8 cellular contexts compared by ENCODE assay signal in the genomic region with DNA sequence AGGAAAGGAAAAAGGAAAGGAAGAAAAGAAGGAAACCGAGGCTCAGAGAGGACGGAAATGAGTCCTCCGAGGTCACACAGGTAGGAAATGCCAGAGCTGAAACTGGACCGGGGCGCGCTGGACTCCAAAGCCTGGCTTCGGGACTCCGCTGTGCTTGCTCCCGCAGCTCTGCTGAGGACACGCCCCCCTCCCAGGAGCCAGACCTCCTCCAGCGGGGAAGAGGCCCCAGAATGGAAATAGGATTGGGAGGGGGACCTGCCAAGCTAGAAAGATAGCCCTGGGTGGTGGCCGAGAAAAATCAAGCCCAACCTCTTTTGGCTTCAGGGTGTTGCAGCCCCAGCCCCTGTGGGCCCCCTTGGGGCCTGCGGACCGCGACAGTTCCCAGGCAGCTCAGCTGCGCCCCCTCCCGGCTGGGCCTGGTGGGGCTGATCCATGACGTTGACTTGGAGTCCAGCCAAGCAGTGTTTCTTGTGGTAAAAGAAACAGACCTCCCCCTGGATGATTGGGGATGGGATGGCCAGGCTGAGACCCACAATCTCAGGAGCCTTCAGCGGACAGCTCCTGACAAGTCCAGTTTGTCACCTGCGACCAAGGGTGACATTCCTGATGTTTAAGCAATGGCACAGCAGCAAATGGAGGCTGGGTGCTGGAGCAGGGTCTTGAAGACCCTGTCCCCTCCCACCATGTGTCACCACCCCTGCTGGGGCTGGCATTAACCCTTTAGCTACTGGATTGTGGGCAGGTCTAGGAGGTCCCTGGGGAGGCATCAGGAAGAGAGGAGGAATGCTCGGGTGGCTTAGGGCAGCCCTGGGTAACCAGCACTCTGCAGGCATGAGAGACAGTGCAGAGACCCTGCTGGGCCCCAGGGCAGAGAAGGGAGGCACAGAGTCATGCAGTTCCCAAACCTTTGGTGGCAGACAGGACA. TPM values are rescaled to one million over a fixed set of nuclear protein-coding genes. Genes with fewer than 3 reads are reported as not detected.
DNase-seq lines count a peak whose midpoint lies in the region; ATAC-seq and TF ChIP-seq lines count a peak whose summit lies in the region.

No MANE protein-coding gene starts in this region.

- H3K4me3 ChIP-seq in CD8-positive, alpha-beta T cell (ENCODE audit: low read depth, low read length) = no peak overlapping the region
- H3K4me3 ChIP-seq in HL-60 (replicated peaks; ENCODE audit: insufficient read depth, low read length) (no peak overlapping the region), OCI-LY7 (ENCODE audit: low read depth, low read length, poor library complexity, severe bottlenecking) (no peak overlapping the region), neutrophil (ENCODE audit: low read depth in 1 of 2, low read length in 1 of 2) (no peak overlapping the region)

- H3K27ac ChIP-seq in CD8-positive, alpha-beta T cell (ENCODE audit: low read depth, low read length) = no peak overlapping the region
- H3K27ac ChIP-seq in HL-60 (replicated peaks) = no peak overlapping the region
- H3K27ac ChIP-seq in OCI-LY7 (ENCODE audit: low read depth, low read length, poor library complexity, severe bottlenecking) = no peak overlapping the region
- no peak overlapping the region for H3K27ac ChIP-seq in neutrophil

- no peaks in the 10 kb centered on the region for H3K9me3 ChIP-seq in CD8-positive, alpha-beta T cell (ENCODE audit: low read length)
- H3K9me3 ChIP-seq in OCI-LY7 (ENCODE audit: low read length) = no peaks in the 10 kb centered on the region
- H3K9me3 ChIP-seq in neutrophil = no peaks in the 10 kb centered on the region

- H3K27ac Mint-ChIP-seq in CD8-positive, alpha-beta T cell = no peak overlapping the region

- no TSS peak for BruUV-seq in OCI-LY7 (replicated peaks; lab: Mats Ljungman, UMichigan)

- no peaks in the 10 kb centered on the region for H3K27me3 ChIP-seq in CD8-positive, alpha-beta T cell (ENCODE audit: insufficient read depth, low read length)
- no peaks in the 10 kb centered on the region for H3K27me3 ChIP-seq in HL-60 (ENCODE audit: insufficient read depth, poor library complexity, severe bottlenecking)
- H3K27me3 ChIP-seq in neutrophil = no peaks in the 10 kb centered on the region

- ATAC-seq in CD8-positive, alpha-beta T cell = peak; percentile 61
- ATAC-seq in HG02588 (IDR thresholded peaks at IDR 0.05; ENCODE audit: unreplicated experiment) (no peak), HG03354 (IDR thresholded peaks at IDR 0.05; ENCODE audit: poor library complexity, severe bottlenecking, unreplicated experiment) (no peak)

- peak; percentile 45 for TF ChIP-seq CTCF in CD8-positive, alpha-beta T cell (IDR thresholded peaks at IDR 0.05)
- TF ChIP-seq CTCF in HL-60 (IDR thresholded peaks at IDR 0.05; ENCODE audit: insufficient read depth, low read length) (peak; percentile 96), OCI-LY7 (conservative IDR thresholded peaks at IDR 0.05; ENCODE audit: low read length) (peak; percentile 93), neutrophil (IDR thresholded peaks at IDR 0.05) (peak; percentile 68)

- no peak overlapping the region for H2AFZ ChIP-seq in OCI-LY7 (ENCODE audit: low read length)

- H3K79me2 ChIP-seq in OCI-LY7 (ENCODE audit: insufficient read depth, low read depth, low read length) = no peaks in the 10 kb centered on the region

- DNase-seq in CD8-positive, alpha-beta T cell = peak; percentile 6 to 59 (median 33)
- DNase-seq in HL-60 (ENCODE audit: low read depth in 1 of 2, low spot score in 1 of 2) (peak; percentile 42 to 72), OCI-LY7 (ENCODE audit: low spot score) (peak; percentile 59), activated T-cell treated with anti-CD3 and anti-CD28 coated beads for 4 hours (peak; percentile 21), fibroblast of gingiva (ENCODE audit: low read depth) (peak; percentile 42)

- no peaks in the 10 kb centered on the region for H3K9me3 Mint-ChIP-seq in CD8-positive, alpha-beta T cell

- CTCF ChIA-PET in CD8-positive, alpha-beta T cell (lab: Charles Lee) = no interaction called here
- CTCF ChIA-PET in OCI-LY7 (lab: Charles Lee; ENCODE audit: unreplicated experiment) = interaction anchor here (0.6 kb wide), 1 partner anchor 245 kb away, joined by 3 read pairs; no protein-coding TSS in a partner anchor

- peaks cover 2% of the 10 kb centered on the region for H3K27me3 Mint-ChIP-seq in CD8-positive, alpha-beta T cell (ENCODE audit: low read depth)

- no peaks in the 10 kb centered on the region for H3K36me3 ChIP-seq in CD8-positive, alpha-beta T cell (ENCODE audit: insufficient read depth, low read length)
- H3K36me3 ChIP-seq in OCI-LY7 (ENCODE audit: insufficient read depth, low read length) (no peaks in the 10 kb centered on the region), neutrophil (no peaks in the 10 kb centered on the region)

- no peaks in the 10 kb centered on the region for H3K36me3 Mint-ChIP-seq in CD8-positive, alpha-beta T cell

- intact Hi-C loops in CD8-positive, alpha-beta T cell (cut with DNase I, micrococcal nuclease) = loop anchor here in 1 of 2 experiments (5.0 kb wide), 1 partner anchor 449 kb away; no protein-coding TSS in a partner anchor
- intact Hi-C loops in OCI-LY7 (cut with micrococcal nuclease; ENCODE audit: unreplicated experiment) = loop anchor here (5.0 kb wide), 1 partner anchor 449 kb away; no protein-coding TSS in a partner anchor

- H3K4me1 ChIP-seq in CD8-positive, alpha-beta T cell (ENCODE audit: insufficient read depth, low read length) = no peaks in the 10 kb centered on the region
- H3K4me1 ChIP-seq in OCI-LY7 (ENCODE audit: insufficient read depth, low read length, poor library complexity, severe bottlenecking) = no peaks in the 10 kb centered on the region
- peaks cover 7 to 15% of the 10 kb centered on the region in 2 experiments for H3K4me1 ChIP-seq in neutrophil (ENCODE audit: control insufficient read depth in 1 of 2, insufficient read depth in 1 of 2, low read depth in 1 of 2, low read length in 1 of 2)

- no peaks in the 10 kb centered on the region for H3K9me2 ChIP-seq in OCI-LY7 (ENCODE audit: insufficient read depth, low read length)

- no peaks in the 10 kb centered on the region for H4K20me1 ChIP-seq in OCI-LY7 (ENCODE audit: insufficient read depth, low read length)

- no peak overlapping the region for H3K4me2 ChIP-seq in OCI-LY7 (ENCODE audit: low read length)

- POLR2A ChIA-PET in CD8-positive, alpha-beta T cell (lab: Charles Lee) = interaction anchor here (0.5 kb wide), 1 partner anchor 456 kb away, joined by 4 read pairs; no protein-coding TSS in a partner anchor
- POLR2A ChIA-PET in OCI-LY7 (lab: Charles Lee) = no interaction called here

- no peaks in the 10 kb centered on the region for H3K4me1 Mint-ChIP-seq in CD8-positive, alpha-beta T cell (ENCODE audit: low read depth)

- no peak overlapping the region for H3K4me3 Mint-ChIP-seq in CD8-positive, alpha-beta T cell

RNA-seq across cellular contexts. Expression of a gene that starts 55.4 kb away (rescaled TPM):
- not detected for total RNA-seq in CD8-positive, alpha-beta T cell
- total RNA-seq in OCI-LY7 (2014; rRNA removed; shearing (Covaris generic)) = not detected in 2 replicates
- total RNA-seq in OCI-LY7 (2022) = 0.35 and 0.53 TPM in 2 replicates

Comparison
In these comparisons a context has a peak if more than half of its experiments do, and no peak if none do; other contexts are left out.
1. CTCF ChIP-seq: peak in every context shown above with its lines; median percentile 96 in HL-60; 93 in OCI-LY7; 68 in neutrophil; 45 in CD8-positive, alpha-beta T cell.